In the genomic region with DNA sequence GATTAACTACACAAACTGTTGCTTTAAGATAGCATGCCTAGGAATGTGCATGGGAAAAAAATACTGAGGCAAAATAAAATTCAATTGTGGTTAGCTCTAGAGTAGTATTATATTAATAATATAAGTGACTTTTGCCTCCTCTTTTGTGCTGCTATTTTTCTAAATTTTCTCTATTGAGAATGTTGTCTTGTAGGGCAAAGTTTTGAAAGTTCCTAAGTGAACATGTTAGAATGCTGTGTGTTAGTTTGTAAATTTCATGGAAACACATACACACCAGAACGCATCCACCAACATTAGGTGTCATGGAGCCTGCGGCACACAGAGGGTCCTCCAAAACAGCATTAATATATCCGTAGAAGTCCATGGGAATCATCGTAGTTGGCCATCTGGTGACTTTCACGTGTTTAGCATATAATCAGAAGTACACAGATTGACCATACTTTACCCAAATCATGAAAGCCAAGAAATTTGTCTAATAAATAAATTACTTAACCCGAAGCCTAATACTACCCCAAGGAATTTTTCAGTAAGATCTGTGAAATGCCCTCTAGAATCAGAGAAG, we compare ENCODE assay signal across 9 cellular contexts. TPM values are rescaled to one million over a fixed set of nuclear protein-coding genes. Genes with fewer than 3 reads are reported as not detected.
DNase-seq lines count a peak whose midpoint lies in the region; ATAC-seq, FAIRE-seq and TF ChIP-seq lines count a peak whose summit lies in the region.
"Had no signal": no experiment of that assay in that cellular context is flagged by ENCODE, and none has a peak within 500 bp of the region (broad histone marks: within the 10 kb centered on the region; RNA-seq: fewer than 3 reads in every experiment).

No MANE protein-coding gene starts in this region.

- BruUV-seq in Panc1 (replicated peaks; lab: Mats Ljungman, UMichigan): no TSS peak

- H3K27ac ChIP-seq in DOHH2 (ENCODE audit: low read depth, low read length) (no peak overlapping the region), Panc1 (ENCODE audit: low read length) (peak overlapping the region; percentile 74), gastrocnemius medialis (peak overlapping the region; percentile 76 to 93 (median 86)), WERI-Rb-1 (no peak overlapping the region), small intestine (ENCODE audit: low read depth in 1 of 2, low read length in 1 of 2) (peak overlapping the region in 1 of 2 donors; percentile 94)

- H3K27ac Mint-ChIP-seq in endothelial cell (ENCODE audit: unreplicated experiment): peak overlapping the region; percentile 97

- H3K79me2 ChIP-seq in DOHH2 (ENCODE audit: control insufficient read depth, low read length): no peaks in the 10 kb centered on the region

- peak overlapping the region; percentile 54 for H3K4me2 ChIP-seq in DOHH2 (ENCODE audit: low read length)

- ATAC-seq in Panc1 (no peak), gastrocnemius medialis (no peak)

- H3K4me1 Mint-ChIP-seq in endothelial cell (ENCODE audit: unreplicated experiment): peaks cover 80% of the 10 kb centered on the region

- no peak for TF ChIP-seq POLR2A in gastrocnemius medialis (IDR thresholded peaks at IDR 0.05)

- 77 to 93% (median 79%) methylated on average over 6 of the region's 6 CpGs for WGBS in small intestine, 3 donors

- H3K9me2 ChIP-seq in DOHH2 (replicated peaks; ENCODE audit: control insufficient read depth, low read length): no peaks in the 10 kb centered on the region

- no peaks in the 10 kb centered on the region for H3K36me3 ChIP-seq in DOHH2 (ENCODE audit: control insufficient read depth, low read length)
- H3K36me3 ChIP-seq in Panc1 (ENCODE audit: control insufficient read depth, insufficient read depth, low read length): no peaks in the 10 kb centered on the region
- H3K36me3 ChIP-seq in gastrocnemius medialis: no peaks in the 10 kb centered on the region
- no peaks in the 10 kb centered on the region for H3K36me3 ChIP-seq in WERI-Rb-1
- H3K36me3 ChIP-seq in small intestine (ENCODE audit: control insufficient read depth in 2 of 2, insufficient read depth in 2 of 2, low read length in 2 of 2): no peaks in the 10 kb centered on the region

- peak overlapping the region; percentile 73 for H3K4me3 Mint-ChIP-seq in endothelial cell (ENCODE audit: unreplicated experiment)

- no peaks in the 10 kb centered on the region for H3F3A ChIP-seq in DOHH2 (ENCODE audit: control insufficient read depth, insufficient read depth)

- no peak for TF ChIP-seq CTCF in DOHH2 (IDR thresholded peaks at IDR 0.05; ENCODE audit: low read depth, low read length, poor library complexity, severe bottlenecking)
- no peak for TF ChIP-seq CTCF in Panc1 (IDR thresholded peaks at IDR 0.05)
- TF ChIP-seq CTCF in endothelial cell (IDR thresholded peaks at IDR 0.05; ENCODE audit: unreplicated experiment): no peak
- no peak for TF ChIP-seq CTCF in gastrocnemius medialis (IDR thresholded peaks at IDR 0.05 in 4 of 5, conservative IDR thresholded peaks at IDR 0.05 in 1 of 5)
- no peak for TF ChIP-seq CTCF in WERI-Rb-1 (IDR thresholded peaks at IDR 0.05; ENCODE audit: low read depth, low read length)

- CTCF ChIA-PET in Panc1 (lab: Charles Lee): no interaction called here

- H3K27me3 Mint-ChIP-seq in endothelial cell (ENCODE audit: unreplicated experiment): peaks cover 7% of the 10 kb centered on the region

- 0 out of 2 replicates have a peak, but pooled peaks cover 6% of the 10 kb centered on the region for H4K20me1 ChIP-seq in DOHH2 (ENCODE audit: control insufficient read depth, insufficient read depth, low read depth, low read length)

- H3K4me1 ChIP-seq in DOHH2 (ENCODE audit: control insufficient read depth, low read length) (peaks cover 37% of the 10 kb centered on the region), Panc1 (ENCODE audit: control insufficient read depth, insufficient read depth, low read length) (peaks cover 25% of the 10 kb centered on the region), gastrocnemius medialis (peaks cover 49 to 73% of the 10 kb centered on the region in 2 donors), small intestine (ENCODE audit: control insufficient read depth in 2 of 2, insufficient read depth in 1 of 2, low read depth in 1 of 2, low read length in 1 of 2) (peaks cover 0 to 19% of the 10 kb centered on the region in 2 donors)

- peaks cover 32% of the 10 kb centered on the region for H3K36me3 Mint-ChIP-seq in endothelial cell (ENCODE audit: low read depth, unreplicated experiment)

- POLR2A ChIA-PET in Panc1 (lab: Charles Lee): no interaction called here

- peak overlapping the region; percentile 33 for H3K4me3 ChIP-seq in DOHH2 (ENCODE audit: low read length)
- H3K4me3 ChIP-seq in Panc1 (ENCODE audit: low read depth in 2 of 2, low read length in 2 of 2): no peak overlapping the region
- no peak overlapping the region for H3K4me3 ChIP-seq in gastrocnemius medialis
- no peak overlapping the region for H3K4me3 ChIP-seq in WERI-Rb-1 (ENCODE audit: low read depth, low read length)
- no peak overlapping the region for H3K4me3 ChIP-seq in small intestine (ENCODE audit: low read depth in 1 of 2, low read length in 2 of 2)

- no peaks in the 10 kb centered on the region for H3K9me3 ChIP-seq in DOHH2 (ENCODE audit: control insufficient read depth, insufficient read depth, low read length)
- H3K9me3 ChIP-seq in Panc1 (ENCODE audit: control insufficient read depth, insufficient read depth, low read depth, low read length): no peaks in the 10 kb centered on the region
- no peaks in the 10 kb centered on the region for H3K9me3 ChIP-seq in gastrocnemius medialis
- H3K9me3 ChIP-seq in WERI-Rb-1 (ENCODE audit: severe bottlenecking): no peaks in the 10 kb centered on the region
- H3K9me3 ChIP-seq in small intestine (ENCODE audit: control insufficient read depth, low read depth): no peaks in the 10 kb centered on the region

- intact Hi-C loops in Panc1 (cut with micrococcal nuclease; ENCODE audit: unreplicated experiment): no loop called here
- intact Hi-C loops in gastrocnemius medialis (cut with DNase I; ENCODE audit: low total_unique reads): loop anchor here (2.0 kb wide), 1 partner anchor 24 kb away; no protein-coding TSS in a partner anchor

- in situ Hi-C loops in Panc1 (cut with HindIII; ENCODE audit: low pct_unique_long_range_greater_than_20kb, low sequenced_read_pairs): no loop called here
- in situ Hi-C loops in gastrocnemius medialis (cut with MboI; ENCODE audit: low sequenced_read_pairs in 4 of 4): no loop called here

- FAIRE-seq in small intestine (lab: Jason Lieb, UNC): no peak

- no peak for DNase-seq in Panc1 (ENCODE audit: low read depth, low spot score)
- DNase-seq in endothelial cell (ENCODE audit: low spot score): no peak
- no peak for DNase-seq in gastrocnemius medialis
- DNase-seq in WERI-Rb-1: no peak
- no peak for DNase-seq in SW 1271 (lab: John Stamatoyannopoulos, UW)
- no peak for DNase-seq in SKM-1 (lab: John Stamatoyannopoulos, UW; ENCODE audit: unreplicated experiment)
- DNase-seq in small intestine: no peak
- DNase-seq: NCI-H524 treated with DMSO at 0.1 percent for 48 hours had no signal

- H3K27me3 ChIP-seq in DOHH2 (ENCODE audit: control insufficient read depth, low read length) (no peaks in the 10 kb centered on the region), Panc1 (ENCODE audit: control insufficient read depth, insufficient read depth, low read length) (no peaks in the 10 kb centered on the region), gastrocnemius medialis (no peaks in the 10 kb centered on the region), WERI-Rb-1 (ENCODE audit: insufficient read depth, low read depth, severe bottlenecking) (no peaks in the 10 kb centered on the region), small intestine (ENCODE audit: control insufficient read depth in 2 of 2, insufficient read depth in 2 of 2, low read length in 2 of 2) (no peaks in the 10 kb centered on the region)

- no peaks in the 10 kb centered on the region for H3K9me3 Mint-ChIP-seq in endothelial cell (ENCODE audit: unreplicated experiment)

RNA-seq across cellular contexts. Expression of a gene that starts 25.6 kb away (rescaled TPM):
- total RNA-seq in Panc1 (2021; ENCODE audit: unreplicated experiment): 11.6 TPM
- 1.6 TPM for polyA plus RNA-seq in Panc1 (2012; ENCODE audit: insufficient read length)
- 102 TPM for total RNA-seq in endothelial cell (ENCODE audit: unreplicated experiment)
- 1 to 10 TPM; 5.2 to 9.2 (median 6.5) TPM for total RNA-seq in gastrocnemius medialis
- polyA plus RNA-seq in small intestine: 10 to 100 TPM; 15.1 to 32.4 (median 26.2) TPM

Comparison
In these comparisons a context has a peak if more than half of its experiments do, and no peak if none do; other contexts are left out.
1. H3K27ac ChIP-seq: peak in Panc1 (single experiment) and gastrocnemius medialis (4 of 4); none in DOHH2 (single experiment) and WERI-Rb-1 (single experiment).